18 cellular contexts compared by ENCODE assay signal in genomic region chr22:26737262-26737661, GRCh38.
A peak's percentile ranks its signal among the peaks of the same experiment; 100 is the strongest.
DNase-seq lines count a peak whose midpoint lies in the region; ATAC-seq and TF ChIP-seq lines count a peak whose summit lies in the region.
"Had no signal": no experiment of that assay in that cellular context is flagged by ENCODE, and none has a peak within 500 bp of the region (broad histone marks: within the 10 kb centered on the region; RNA-seq: fewer than 3 reads in every experiment).

No MANE protein-coding gene starts in this region.

- in situ Hi-C loops in IMR-90 (cut with MboI; ENCODE audit: low sequenced_read_pairs): no loop called here

- no peaks in the 10 kb centered on the region; the same call in 1 of the 2 replicates for H4K20me1 ChIP-seq in IMR-90 (ENCODE audit: insufficient read depth, low read length)

- H2AFZ ChIP-seq in IMR-90 (replicated peaks; ENCODE audit: low read length, poor library complexity): no peak overlapping the region
- H2AFZ ChIP-seq in trophoblast cell (ENCODE audit: insufficient read depth, low read length, poor library complexity): no peak overlapping the region

- H3K4ac ChIP-seq in IMR-90 (ENCODE audit: low read depth, low read length): no peak overlapping the region
- no peak overlapping the region for H3K4ac ChIP-seq in trophoblast cell (ENCODE audit: low read depth, low read length)

- H2AK9ac ChIP-seq in IMR-90 (replicated peaks; ENCODE audit: low read depth, low read length, poor library complexity): no peak overlapping the region

- H2AK5ac ChIP-seq in IMR-90 (ENCODE audit: low read depth, low read length): no peak overlapping the region
- no peak overlapping the region for H2AK5ac ChIP-seq in trophoblast cell (ENCODE audit: low read length)

- dilution Hi-C loops in IMR-90 (cut with HindIII; ENCODE audit: low sequenced_read_pairs, unreplicated experiment): no loop called here

- H2BK120ac ChIP-seq in IMR-90 (ENCODE audit: low read depth, low read length) (no peak overlapping the region), trophoblast cell (ENCODE audit: insufficient read depth, low read length, poor library complexity) (no peak overlapping the region)

- no peak overlapping the region for H2BK15ac ChIP-seq in IMR-90 (ENCODE audit: low read depth, low read length)

- H3K4me1 ChIP-seq in IMR-90 (ENCODE audit: control insufficient read depth, insufficient read depth, low read length) (no peaks in the 10 kb centered on the region), foreskin keratinocyte (no peaks in the 10 kb centered on the region), trophoblast cell (ENCODE audit: control insufficient read depth in 1 of 2, insufficient read depth in 2 of 2, low read length in 2 of 2) (no peaks in the 10 kb centered on the region)

- BruUV-seq in IMR-90 (replicated peaks; lab: Mats Ljungman, UMichigan): no TSS peak

- DNase-seq in AG20443 (ENCODE audit: low spot score) (peak; percentile 50), IMR-90 (no peak), fibroblast of peridontal ligament (ENCODE audit: extremely low read depth) (peak; percentile 78), foreskin keratinocyte (no peak), NCI-H345 treated with DMSO at 0.1 percent for 48 hours (lab: John Stamatoyannopoulos, UW; ENCODE audit: unreplicated experiment) (no peak), trophoblast cell (no peak)
- DNase-seq: ACHN; CD8-positive, alpha-beta T cell; COR-L47; DND-41; GF-D8; HCEC 1CT; HFFc6; Kasumi-1; KBM-7 had no signal

- H3K27me3 ChIP-seq in IMR-90 (ENCODE audit: control insufficient read depth, insufficient read depth, low read length) (no peaks in the 10 kb centered on the region), foreskin keratinocyte (no peaks in the 10 kb centered on the region), trophoblast cell (ENCODE audit: insufficient read depth, low read length) (no peaks in the 10 kb centered on the region)

- H2BK5ac ChIP-seq in IMR-90 (ENCODE audit: low read depth, low read length, poor library complexity, severe bottlenecking) (no peak overlapping the region), trophoblast cell (ENCODE audit: low read depth, low read length, poor library complexity) (no peak overlapping the region)

- H3K9me1 ChIP-seq in IMR-90 (ENCODE audit: insufficient read depth, low read length): peaks cover under 1% of the 10 kb centered on the region

- no peak for TF ChIP-seq POLR2A in IMR-90 (IDR thresholded peaks at IDR 0.05; ENCODE audit: low read depth, low read length)

- no peak overlapping the region for H3K23ac ChIP-seq in IMR-90 (ENCODE audit: low read depth, low read length)
- H3K23ac ChIP-seq in trophoblast cell (ENCODE audit: low read length): no peak overlapping the region

- H3K9me3 ChIP-seq in IMR-90 (ENCODE audit: control insufficient read depth, insufficient read depth, low read length) (no peaks in the 10 kb centered on the region), trophoblast cell (ENCODE audit: insufficient read depth, low read depth, low read length) (no peaks in the 10 kb centered on the region)

- ATAC-seq in IMR-90 (ENCODE audit: low read depth) (peak; percentile 57), foreskin keratinocyte (no peak), HG03135 (IDR thresholded peaks at IDR 0.05; ENCODE audit: unreplicated experiment) (no peak)
- ATAC-seq: CD8-positive, alpha-beta T cell; GM12878 had no signal

- H3K9ac ChIP-seq in IMR-90 (ENCODE audit: low read depth, low read length): no peak overlapping the region
- H3K9ac ChIP-seq in trophoblast cell (ENCODE audit: low read length): no peak overlapping the region

- no peak overlapping the region for H4K5ac ChIP-seq in IMR-90 (ENCODE audit: low read depth, low read length)

- 67% methylated on average over 1 of the region's 1 CpG; no CpG with 5 or more reads in 1 of the 2 experiments for WGBS in IMR-90 (ENCODE audit: extremely low coverage in 2 of 2, insufficient read length in 1 of 2), 2 experiments
- no CpG with 5 or more reads among the region's 1 CpG for WGBS in trophoblast cell (ENCODE audit: extremely low coverage, insufficient coverage, insufficient read length)

- H4K8ac ChIP-seq in IMR-90 (ENCODE audit: low read depth in 2 of 2, low read length in 2 of 2) (no peak overlapping the region), trophoblast cell (ENCODE audit: low read depth, low read length) (no peak overlapping the region)

- H3K18ac ChIP-seq in IMR-90 (ENCODE audit: low read depth, low read length) (no peak overlapping the region), trophoblast cell (ENCODE audit: low read length) (no peak overlapping the region)

- H3K27ac ChIP-seq in IMR-90 (ENCODE audit: insufficient read depth, low read length) (no peak overlapping the region), foreskin keratinocyte (no peak overlapping the region), trophoblast cell (ENCODE audit: low read depth, low read length) (no peak overlapping the region)
- H3K27ac ChIP-seq: HL-60 had no signal

- H3K79me1 ChIP-seq in IMR-90 (ENCODE audit: low read depth in 1 of 2, low read length in 2 of 2) (no peaks in the 10 kb centered on the region), trophoblast cell (ENCODE audit: low read length) (no peaks in the 10 kb centered on the region)

- no peak overlapping the region for H4K12ac ChIP-seq in trophoblast cell (ENCODE audit: low read depth, low read length)

- no peak overlapping the region for H3K4me3 ChIP-seq in IMR-90 (ENCODE audit: insufficient read depth, low read depth, low read length)
- no peak overlapping the region for H3K4me3 ChIP-seq in trophoblast cell (ENCODE audit: low read depth, low read length)
- H3K4me3 ChIP-seq: GM12878 had no signal

- no peak overlapping the region for H2BK12ac ChIP-seq in trophoblast cell (ENCODE audit: low read length)

- no peak for TF ChIP-seq RAD21 in IMR-90 (IDR thresholded peaks at IDR 0.05; ENCODE audit: low read length)

- POLR2A ChIA-PET in IMR-90 (lab: Charles Lee; ENCODE audit: unreplicated experiment): no interaction called here

- CTCF ChIA-PET in IMR-90 (lab: Yijun Ruan, JAX): interaction anchor here (0.8 kb wide), 1 partner anchor 137 kb away, joined by 3 read pairs; no protein-coding TSS in a partner anchor

- no peak overlapping the region for H3K4me2 ChIP-seq in IMR-90 (ENCODE audit: low read depth, low read length)
- H3K4me2 ChIP-seq in trophoblast cell (ENCODE audit: low read length): no peak overlapping the region

- intact Hi-C loops in IMR-90 (cut with micrococcal nuclease): no loop called here

- H2BK20ac ChIP-seq in IMR-90 (ENCODE audit: low read depth, low read length): no peak overlapping the region

- H4K91ac ChIP-seq in IMR-90 (ENCODE audit: insufficient read depth, low read depth, low read length): no peak overlapping the region
- no peak overlapping the region for H4K91ac ChIP-seq in trophoblast cell (ENCODE audit: low read depth, low read length)

- H3K56ac ChIP-seq in IMR-90 (ENCODE audit: extremely low read depth, insufficient read depth, low read length): no peak overlapping the region

- H3K79me2 ChIP-seq in trophoblast cell (ENCODE audit: control insufficient read depth, insufficient read depth, low read length, poor library complexity): no peaks in the 10 kb centered on the region

- H3K14ac ChIP-seq in IMR-90 (replicated peaks; ENCODE audit: low read depth, low read length): no peak overlapping the region
- H3K14ac ChIP-seq in trophoblast cell (ENCODE audit: low read length): no peak overlapping the region

- TF ChIP-seq CTCF in IMR-90 (conservative IDR thresholded peaks at IDR 0.05; ENCODE audit: low read depth, low read length): no peak
- TF ChIP-seq CTCF in foreskin keratinocyte (conservative IDR thresholded peaks at IDR 0.05): no peak

- H3K36me3 ChIP-seq in IMR-90 (ENCODE audit: control insufficient read depth, insufficient read depth, low read length) (peaks cover 2% of the 10 kb centered on the region; the same call in 1 of the 2 replicates), trophoblast cell (ENCODE audit: control insufficient read depth in 1 of 2, insufficient read depth in 2 of 2, low read length in 2 of 2) (no peaks in the 10 kb centered on the region)

TF ChIP-seq in IMR-90, 13 proteins besides CTCF, POLR2A, EP300 and RAD21:
- TF ChIP-seq RCOR1 (IDR thresholded peaks at IDR 0.05; ENCODE audit: insufficient replicate concordance, low read length) (no peak), MAFK (IDR thresholded peaks at IDR 0.05; ENCODE audit: low read depth, low read length) (no peak), CEBPB (IDR thresholded peaks at IDR 0.05; ENCODE audit: low read depth, low read length) (no peak), CHD1 (IDR thresholded peaks at IDR 0.05; ENCODE audit: low read depth, low read length) (no peak), MAZ (IDR thresholded peaks at IDR 0.05; ENCODE audit: borderline replicate concordance, low read depth, low read length) (no peak)

Comparison
In these comparisons a context has a peak if more than half of its experiments do, and no peak if none do; other contexts are left out.
1. DNase-seq: peak in AG20443 (single experiment) and fibroblast of peridontal ligament (single experiment); none in IMR-90 (single experiment), foreskin keratinocyte (0 of 2), NCI-H345 treated with DMSO at 0.1 percent for 48 hours (single experiment) and trophoblast cell (0 of 2).